In genomic region chr1:43388613-43389012, GRCh38 we compare ENCODE assay signal across 9 cellular contexts. TPM values are rescaled to one million over a fixed set of nuclear protein-coding genes. Genes with fewer than 3 reads are reported as not detected.
DNase-seq lines count a peak whose midpoint lies in the region; ATAC-seq and TF ChIP-seq lines count a peak whose summit lies in the region.
"Had no signal": no experiment of that assay in that cellular context is flagged by ENCODE, and none has a peak within 500 bp of the region (broad histone marks: within the 10 kb centered on the region; RNA-seq: fewer than 3 reads in every experiment).

No MANE protein-coding gene starts in this region.

- H3K27me3 ChIP-seq in adrenal gland (no peaks in the 10 kb centered on the region), right lobe of liver (no peaks in the 10 kb centered on the region), tibial nerve (no peaks in the 10 kb centered on the region)

- H3K36me3 Mint-ChIP-seq in activated naive CD4-positive, alpha-beta T cell treated with anti-CD3 and anti-CD28 coated beads, Interleukin-2, amount 10 ng/mL, durations not matched to agents 7 days and 5 days = peaks cover 32% of the 10 kb centered on the region

- peak overlapping the region; percentile 99 for H3K4me3 Mint-ChIP-seq in activated naive CD4-positive, alpha-beta T cell treated with anti-CD3 and anti-CD28 coated beads, Interleukin-2, amount 10 ng/mL, durations not matched to agents 7 days and 5 days

- intact Hi-C loops in adrenal gland (cut with DNase I) = no loop called here
- intact Hi-C loops in right lobe of liver (cut with DNase I) = loop anchor here (10.0 kb wide), 1 partner anchor 154 kb away; no protein-coding TSS in a partner anchor

- H3K36me3 ChIP-seq in adrenal gland (replicated peaks in 1 of 2) (peaks cover 0 to 41% of the 10 kb centered on the region in 2 donors), right lobe of liver (peaks cover 0 to 38% (median 26%) of the 10 kb centered on the region in 4 donors), tibial nerve (peaks cover 0 to 40% (median 27%) of the 10 kb centered on the region in 3 donors)

- TF ChIP-seq CTCF in adrenal gland (IDR thresholded peaks at IDR 0.05) (no peak), right lobe of liver (IDR thresholded peaks at IDR 0.05) (no peak), tibial nerve (IDR thresholded peaks at IDR 0.05) (no peak)

- ATAC-seq in right lobe of liver (no peak), GM18868 (IDR thresholded peaks at IDR 0.05; ENCODE audit: unreplicated experiment) (no peak)

- H3K4me1 ChIP-seq in adrenal gland (replicated peaks in 1 of 2) = peaks cover 16 to 27% of the 10 kb centered on the region in 2 donors
- H3K4me1 ChIP-seq in right lobe of liver = peaks cover 0 to 22% (median 10%) of the 10 kb centered on the region in 4 donors
- H3K4me1 ChIP-seq in tibial nerve = peaks cover 0 to 32% (median 26%) of the 10 kb centered on the region in 4 donors

- peak overlapping the region in 3 of 5 donors; percentile 56 to 88 (median 83) for H3K27ac ChIP-seq in adrenal gland
- H3K27ac ChIP-seq in right lobe of liver = no peak overlapping the region
- peak overlapping the region in 1 of 4 donors; percentile 90 for H3K27ac ChIP-seq in tibial nerve

- H3K9me3 ChIP-seq in adrenal gland (replicated peaks in 1 of 3) = no peaks in the 10 kb centered on the region
- no peaks in the 10 kb centered on the region for H3K9me3 ChIP-seq in right lobe of liver
- no peaks in the 10 kb centered on the region for H3K9me3 ChIP-seq in tibial nerve

- 32 to 46% (median 38%) methylated on average over 3 of the region's 3 CpGs for WGBS in adrenal gland, 4 donors
- 17% methylated on average over 3 of the region's 3 CpGs for WGBS in right lobe of liver (ENCODE audit: insufficient coverage, low coverage, low lambda C conversion rate, missing lambda C conversion rate)
- 37% methylated on average over 3 of the region's 3 CpGs for WGBS in tibial nerve, 2 donors

- DNase-seq in activated naive CD4-positive, alpha-beta T cell treated with anti-CD3 and anti-CD28 coated beads, Interleukin-2, amount 10 ng/mL, durations not matched to agents 7 days and 5 days = no peak
- DNase-seq in activated naive CD4-positive, alpha-beta T cell treated with anti-CD3 and anti-CD28 coated beads, Interleukin-2, amount 50 U/mL, for 16 hours = no peak
- no peak for DNase-seq in adrenal gland
- DNase-seq in right lobe of liver = no peak
- DNase-seq in tibial nerve (ENCODE audit: low spot score in 2 of 2) = no peak
- no peak for DNase-seq in NCI-H1436 treated with DMSO at 0.1 percent for 48 hours (lab: John Stamatoyannopoulos, UW)
- no peak for DNase-seq in hepatic stellate cell (ENCODE audit: low spot score)

- H3K4me1 Mint-ChIP-seq in activated naive CD4-positive, alpha-beta T cell treated with anti-CD3 and anti-CD28 coated beads, Interleukin-2, amount 10 ng/mL, durations not matched to agents 7 days and 5 days = peaks cover 41% of the 10 kb centered on the region

- TF ChIP-seq POLR2A in adrenal gland (IDR thresholded peaks at IDR 0.05) = no peak
- no peak for TF ChIP-seq POLR2A in right lobe of liver (IDR thresholded peaks at IDR 0.05)
- TF ChIP-seq POLR2A in tibial nerve (IDR thresholded peaks at IDR 0.05) = no peak

- H3K27me3 Mint-ChIP-seq in activated naive CD4-positive, alpha-beta T cell treated with anti-CD3 and anti-CD28 coated beads, Interleukin-2, amount 10 ng/mL, durations not matched to agents 7 days and 5 days = peaks cover 3% of the 10 kb centered on the region

- CTCF ChIA-PET in activated naive CD4-positive, alpha-beta T cell treated with anti-CD3 and anti-CD28 coated beads, Interleukin-2, amount 10 ng/mL, durations not matched to agents 7 days and 5 days (lab: Charles Lee) = interaction anchor here (1.0 to 1.4 kb wide), 4 partner anchors 12 to 162 kb away, joined by 3 to 6 read pairs (median 4); partner anchors contain the start of gene ELOVL1

- peak overlapping the region; percentile 7 for H3K27ac Mint-ChIP-seq in activated naive CD4-positive, alpha-beta T cell treated with anti-CD3 and anti-CD28 coated beads, Interleukin-2, amount 10 ng/mL, durations not matched to agents 7 days and 5 days

- no peak for TF ChIP-seq EP300 in tibial nerve (IDR thresholded peaks at IDR 0.05)

- no peaks in the 10 kb centered on the region for H3K9me3 Mint-ChIP-seq in activated naive CD4-positive, alpha-beta T cell treated with anti-CD3 and anti-CD28 coated beads, Interleukin-2, amount 10 ng/mL, durations not matched to agents 7 days and 5 days

- H3K4me3 ChIP-seq in adrenal gland (peak overlapping the region in 1 of 4 donors; percentile 65), right lobe of liver (peak overlapping the region; percentile 89 to 93 (median 91)), tibial nerve (peak overlapping the region; percentile 50 to 94 (median 72))

RNA-seq across cellular contexts. Expression of gene MED8, which starts 1.0 kb away (rescaled TPM):
- total RNA-seq in adrenal gland (10 to 100 TPM; 17.3 to 38.1 (median 32.3) TPM), right lobe of liver (10 to 100 TPM; 20.7 to 26.6 (median 24.1) TPM), tibial nerve (10 to 100 TPM; 22.8 to 35.1 (median 28.5) TPM)
- 10 to 100 TPM; 26.2 to 58.3 (median 30.0) TPM for polyA plus RNA-seq in adrenal gland

RNA-seq across cellular contexts. Expression of gene SZT2, which starts 1.1 kb away (rescaled TPM):
- total RNA-seq in adrenal gland (10 to 100 TPM; 24.7 to 62.3 (median 40.8) TPM), right lobe of liver (10 to 100 TPM; 12.7 to 30.4 (median 19.2) TPM), tibial nerve (10 to 100 TPM; 49.2 to 68.7 (median 57.3) TPM)
- polyA plus RNA-seq in adrenal gland = 100 to 1,000 TPM in 1 of 3 donors, 10 to 100 TPM in 2; 12.2 to 106 (median 33.3) TPM

RNA-seq across cellular contexts. Expression of gene ELOVL1, which starts 20.8 kb away (rescaled TPM):
- total RNA-seq in adrenal gland (100 to 1,000 TPM in 1 of 8 donors, 10 to 100 TPM in 7; 24.9 to 108 (median 63.8) TPM), right lobe of liver (10 to 100 TPM; 19.9 to 38.3 (median 29.2) TPM), tibial nerve (10 to 100 TPM; 48.6 to 66.6 (median 50.8) TPM)
- polyA plus RNA-seq in adrenal gland = 100 to 1,000 TPM in 1 of 3 donors, 10 to 100 TPM in 2; 33.6 to 242 (median 64.2) TPM

RNA-seq across cellular contexts. Expression of gene CDC20, which starts 29.8 kb away (rescaled TPM):
- total RNA-seq in adrenal gland (1 to 10 TPM in 5 of 8 donors, under 1 TPM in 3; 0.32 to 4.0 (median 2.0) TPM), right lobe of liver (1 to 10 TPM in 4 of 6 experiments, under 1 TPM in 1, not detected in 1; 0.49 to 5.3 (median 2.3) TPM), tibial nerve (1 to 10 TPM in 3 of 4 donors, under 1 TPM in 1; 0.42 to 3.5 (median 1.5) TPM)
- polyA plus RNA-seq in adrenal gland = 1 to 10 TPM in 2 of 3 donors, under 1 TPM in 1; 0.88 to 3.0 (median 2.6) TPM

RNA-seq across cellular contexts. Expression of gene MPL, which starts 51.0 kb away (rescaled TPM):
- total RNA-seq in adrenal gland (under 1 TPM in 3 of 8 donors, not detected in 5; 0.21 to 0.61 (median 0.50) TPM), right lobe of liver (under 1 TPM in 1 of 6 experiments, not detected in 5; 0.59 TPM), tibial nerve (1 to 10 TPM in 1 of 4 donors, under 1 TPM in 1, not detected in 2; 0.66 to 1.7 TPM)
- under 1 TPM in 2 of 3 donors, not detected in 1; 0.15 to 0.40 TPM for polyA plus RNA-seq in adrenal gland
- total RNA-seq: HT1080 had no signal

Comparison
In these comparisons a context has a peak if more than half of its experiments do, and no peak if none do; other contexts are left out.
1. H3K27ac ChIP-seq: peak in adrenal gland (3 of 5); none in right lobe of liver (0 of 3).
2. intact Hi-C loops: an anchor here in right lobe of liver (10.0 kb wide); none called in adrenal gland.